ENCODE assay signal across 1 cellular context in the genomic region with DNA sequence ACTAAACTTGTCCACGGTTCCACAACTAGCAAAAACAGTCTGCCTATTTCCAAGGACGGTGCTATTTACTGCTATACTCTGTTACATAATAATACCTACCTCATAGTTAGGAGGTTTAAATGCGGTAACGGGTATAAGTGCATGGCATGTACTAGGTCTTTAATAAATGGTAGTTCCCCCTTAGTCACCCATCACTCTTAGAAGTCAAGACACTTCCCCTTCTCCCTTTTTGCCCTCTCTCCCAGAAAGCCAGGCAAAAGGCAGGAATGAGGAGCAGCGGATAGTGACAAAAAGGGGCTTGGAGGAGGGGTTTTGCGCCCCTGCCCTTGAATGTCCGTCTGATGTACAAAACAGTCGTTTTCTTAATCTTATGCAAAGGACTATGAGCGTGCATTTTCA.
TF ChIP-seq lines count a peak whose summit lies in the region.

No MANE protein-coding gene starts in this region.

TF ChIP-seq in HCT116, 20 proteins besides CTCF, POLR2A, EP300 and RAD21 (continued from another document):
- TF ChIP-seq, protein P1, sequence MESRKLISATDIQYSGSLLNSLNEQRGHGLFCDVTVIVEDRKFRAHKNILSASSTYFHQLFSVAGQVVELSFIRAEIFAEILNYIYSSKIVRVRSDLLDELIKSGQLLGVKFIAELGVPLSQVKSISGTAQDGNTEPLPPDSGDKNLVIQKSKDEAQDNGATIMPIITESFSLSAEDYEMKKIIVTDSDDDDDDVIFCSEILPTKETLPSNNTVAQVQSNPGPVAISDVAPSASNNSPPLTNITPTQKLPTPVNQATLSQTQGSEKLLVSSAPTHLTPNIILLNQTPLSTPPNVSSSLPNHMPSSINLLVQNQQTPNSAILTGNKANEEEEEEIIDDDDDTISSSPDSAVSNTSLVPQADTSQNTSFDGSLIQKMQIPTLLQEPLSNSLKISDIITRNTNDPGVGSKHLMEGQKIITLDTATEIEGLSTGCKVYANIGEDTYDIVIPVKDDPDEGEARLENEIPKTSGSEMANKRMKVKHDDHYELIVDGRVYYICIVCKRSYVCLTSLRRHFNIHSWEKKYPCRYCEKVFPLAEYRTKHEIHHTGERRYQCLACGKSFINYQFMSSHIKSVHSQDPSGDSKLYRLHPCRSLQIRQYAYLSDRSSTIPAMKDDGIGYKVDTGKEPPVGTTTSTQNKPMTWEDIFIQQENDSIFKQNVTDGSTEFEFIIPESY (IDR thresholded peaks at IDR 0.05; ENCODE audit: extremely low read depth, insufficient replicate concordance, low read length), result no peak
- no peak for TF ChIP-seq SP1 (IDR thresholded peaks at IDR 0.05; ENCODE audit: low read depth)
- TF ChIP-seq, protein P2, sequence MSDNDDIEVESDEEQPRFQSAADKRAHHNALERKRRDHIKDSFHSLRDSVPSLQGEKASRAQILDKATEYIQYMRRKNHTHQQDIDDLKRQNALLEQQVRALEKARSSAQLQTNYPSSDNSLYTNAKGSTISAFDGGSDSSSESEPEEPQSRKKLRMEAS (IDR thresholded peaks at IDR 0.05), result no peak
- TF ChIP-seq, protein P3, sequence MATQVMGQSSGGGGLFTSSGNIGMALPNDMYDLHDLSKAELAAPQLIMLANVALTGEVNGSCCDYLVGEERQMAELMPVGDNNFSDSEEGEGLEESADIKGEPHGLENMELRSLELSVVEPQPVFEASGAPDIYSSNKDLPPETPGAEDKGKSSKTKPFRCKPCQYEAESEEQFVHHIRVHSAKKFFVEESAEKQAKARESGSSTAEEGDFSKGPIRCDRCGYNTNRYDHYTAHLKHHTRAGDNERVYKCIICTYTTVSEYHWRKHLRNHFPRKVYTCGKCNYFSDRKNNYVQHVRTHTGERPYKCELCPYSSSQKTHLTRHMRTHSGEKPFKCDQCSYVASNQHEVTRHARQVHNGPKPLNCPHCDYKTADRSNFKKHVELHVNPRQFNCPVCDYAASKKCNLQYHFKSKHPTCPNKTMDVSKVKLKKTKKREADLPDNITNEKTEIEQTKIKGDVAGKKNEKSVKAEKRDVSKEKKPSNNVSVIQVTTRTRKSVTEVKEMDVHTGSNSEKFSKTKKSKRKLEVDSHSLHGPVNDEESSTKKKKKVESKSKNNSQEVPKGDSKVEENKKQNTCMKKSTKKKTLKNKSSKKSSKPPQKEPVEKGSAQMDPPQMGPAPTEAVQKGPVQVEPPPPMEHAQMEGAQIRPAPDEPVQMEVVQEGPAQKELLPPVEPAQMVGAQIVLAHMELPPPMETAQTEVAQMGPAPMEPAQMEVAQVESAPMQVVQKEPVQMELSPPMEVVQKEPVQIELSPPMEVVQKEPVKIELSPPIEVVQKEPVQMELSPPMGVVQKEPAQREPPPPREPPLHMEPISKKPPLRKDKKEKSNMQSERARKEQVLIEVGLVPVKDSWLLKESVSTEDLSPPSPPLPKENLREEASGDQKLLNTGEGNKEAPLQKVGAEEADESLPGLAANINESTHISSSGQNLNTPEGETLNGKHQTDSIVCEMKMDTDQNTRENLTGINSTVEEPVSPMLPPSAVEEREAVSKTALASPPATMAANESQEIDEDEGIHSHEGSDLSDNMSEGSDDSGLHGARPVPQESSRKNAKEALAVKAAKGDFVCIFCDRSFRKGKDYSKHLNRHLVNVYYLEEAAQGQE (IDR thresholded peaks at IDR 0.05; ENCODE audit: low read depth), result no peak
- no peak for TF ChIP-seq ELF1 (IDR thresholded peaks at IDR 0.05; ENCODE audit: borderline replicate concordance, low read depth)
- no peak for TF ChIP-seq SIN3A (IDR thresholded peaks at IDR 0.05; ENCODE audit: low read depth)
- TF ChIP-seq FOSL1 (IDR thresholded peaks at IDR 0.05; ENCODE audit: low read depth), result no peak
- TF ChIP-seq CEBPB (IDR thresholded peaks at IDR 0.05; ENCODE audit: low read depth), result no peak
- no peak for TF ChIP-seq JUND (IDR thresholded peaks at IDR 0.05)
